Comparison of ENCODE assay signal across 8 cellular contexts in genomic region chr20:36439040-36439730, GRCh38.
DNase-seq lines count a peak whose midpoint lies in the region; ATAC-seq, FAIRE-seq and TF ChIP-seq lines count a peak whose summit lies in the region.

No MANE protein-coding gene starts in this region.

- DNase-seq in A673 (ENCODE audit: low spot score) = peak; percentile 71
- peak; percentile 43 for DNase-seq in GM18507 (ENCODE audit: extremely low spot score, insufficient read length, low read depth)
- DNase-seq in NCI-H526 treated with DMSO at 0.1 percent for 48 hours (lab: John Stamatoyannopoulos, UW) = peak; percentile 30
- peak; percentile 77 for DNase-seq in activated CD8-positive, alpha-beta T cell treated with anti-CD3 and anti-CD28 coated beads, Interleukin-2, amount 10 ng/mL, durations not matched to agents 7 days and 5 days
- peak; percentile 52 to 62 (median 58) for DNase-seq in effector memory CD8-positive, alpha-beta T cell
- DNase-seq in midbrain (lab: John Stamatoyannopoulos, UW) = peak; percentile 52
- DNase-seq in stimulated activated effector memory CD8-positive, alpha-beta T cell treated with anti-CD3 and anti-CD28 coated beads, Interleukin-12 subunit alpha, Interleukin-12 subunit beta, amount 100 ng/mL, for 72 hours (ENCODE audit: low spot score in 2 of 2) = peak; percentile 66 to 87

- no peaks in the 10 kb centered on the region for H3K4me1 ChIP-seq in A673 (ENCODE audit: insufficient read depth, low read length, poor library complexity, severe bottlenecking)

- no peaks in the 10 kb centered on the region for H3K9me3 ChIP-seq in A673 (ENCODE audit: low read depth, low read length, poor library complexity, severe bottlenecking)

- H3K4me3 Mint-ChIP-seq in activated CD8-positive, alpha-beta T cell treated with anti-CD3 and anti-CD28 coated beads, Interleukin-2, amount 10 ng/mL, durations not matched to agents 7 days and 5 days = no peak overlapping the region
- H3K4me3 Mint-ChIP-seq in effector memory CD8-positive, alpha-beta T cell = no peak overlapping the region
- no peak overlapping the region for H3K4me3 Mint-ChIP-seq in stimulated activated effector memory CD8-positive, alpha-beta T cell treated with anti-CD3 and anti-CD28 coated beads, Interleukin-12 subunit alpha, Interleukin-12 subunit beta, amount 100 ng/mL, for 72 hours

- peak; percentile 97 for TF ChIP-seq CTCF in A673 (conservative IDR thresholded peaks at IDR 0.05; ENCODE audit: low read depth, low read length)

- intact Hi-C loops in A673 (cut with micrococcal nuclease; ENCODE audit: unreplicated experiment) = loop anchor here (1.0 to 10.0 kb wide), 3 partner anchors 167 to 444 kb away; no protein-coding TSS in a partner anchor

- CTCF ChIA-PET in A673 (lab: Charles Lee) = interaction anchor here (0.5 to 1.7 kb wide), 10 partner anchors 29 to 446 kb away, joined by 3 to 9 read pairs (median 4); no protein-coding TSS in a partner anchor
- CTCF ChIA-PET in activated CD8-positive, alpha-beta T cell treated with anti-CD3 and anti-CD28 coated beads, Interleukin-2, amount 10 ng/mL, durations not matched to agents 7 days and 5 days (lab: Charles Lee) = interaction anchor here (0.6 to 4.2 kb wide), 30 partner anchors 9 to 446 kb away, joined by 3 to 46 read pairs (median 4); partner anchors contain the start of gene AAR2

- peak; percentile 12 for FAIRE-seq in GM18507 (lab: Jason Lieb, UNC)

- peaks cover 9% of the 10 kb centered on the region for H3K27me3 Mint-ChIP-seq in activated CD8-positive, alpha-beta T cell treated with anti-CD3 and anti-CD28 coated beads, Interleukin-2, amount 10 ng/mL, durations not matched to agents 7 days and 5 days (ENCODE audit: low read depth)
- peaks cover 11 to 25% of the 10 kb centered on the region in 2 donors for H3K27me3 Mint-ChIP-seq in effector memory CD8-positive, alpha-beta T cell

- BruUV-seq in A673 (replicated peaks; lab: Mats Ljungman, UMichigan) = no TSS peak

- H3K27me3 ChIP-seq in A673 (replicated peaks; ENCODE audit: insufficient read depth, low read depth, low read length, poor library complexity) = no peaks in the 10 kb centered on the region

- no peak overlapping the region for H3K27ac ChIP-seq in A673 (ENCODE audit: low read depth, low read length, poor library complexity, severe bottlenecking)

- H3K27ac Mint-ChIP-seq in activated CD8-positive, alpha-beta T cell treated with anti-CD3 and anti-CD28 coated beads, Interleukin-2, amount 10 ng/mL, durations not matched to agents 7 days and 5 days = no peak overlapping the region
- no peak overlapping the region for H3K27ac Mint-ChIP-seq in effector memory CD8-positive, alpha-beta T cell
- no peak overlapping the region for H3K27ac Mint-ChIP-seq in stimulated activated effector memory CD8-positive, alpha-beta T cell treated with anti-CD3 and anti-CD28 coated beads, Interleukin-12 subunit alpha, Interleukin-12 subunit beta, amount 100 ng/mL, for 72 hours

- no peaks in the 10 kb centered on the region for H3K9me3 Mint-ChIP-seq in activated CD8-positive, alpha-beta T cell treated with anti-CD3 and anti-CD28 coated beads, Interleukin-2, amount 10 ng/mL, durations not matched to agents 7 days and 5 days (ENCODE audit: insufficient read depth)
- H3K9me3 Mint-ChIP-seq in effector memory CD8-positive, alpha-beta T cell = no peaks in the 10 kb centered on the region
- no peaks in the 10 kb centered on the region for H3K9me3 Mint-ChIP-seq in stimulated activated effector memory CD8-positive, alpha-beta T cell treated with anti-CD3 and anti-CD28 coated beads, Interleukin-12 subunit alpha, Interleukin-12 subunit beta, amount 100 ng/mL, for 72 hours

- POLR2A ChIA-PET in A673 (lab: Charles Lee; ENCODE audit: low non-redundant PET) = no interaction called here
- POLR2A ChIA-PET in activated CD8-positive, alpha-beta T cell treated with anti-CD3 and anti-CD28 coated beads, Interleukin-2, amount 10 ng/mL, durations not matched to agents 7 days and 5 days (lab: Charles Lee) = interaction anchor here (0.6 kb wide), 1 partner anchor 389 kb away, joined by 3 read pairs; no protein-coding TSS in a partner anchor

- H3K4me1 Mint-ChIP-seq in activated CD8-positive, alpha-beta T cell treated with anti-CD3 and anti-CD28 coated beads, Interleukin-2, amount 10 ng/mL, durations not matched to agents 7 days and 5 days (ENCODE audit: low read depth) = peaks cover 7% of the 10 kb centered on the region
- H3K4me1 Mint-ChIP-seq in effector memory CD8-positive, alpha-beta T cell (ENCODE audit: low read depth in 2 of 2) = peaks cover 2 to 4% of the 10 kb centered on the region in 2 donors
- no peaks in the 10 kb centered on the region for H3K4me1 Mint-ChIP-seq in stimulated activated effector memory CD8-positive, alpha-beta T cell treated with anti-CD3 and anti-CD28 coated beads, Interleukin-12 subunit alpha, Interleukin-12 subunit beta, amount 100 ng/mL, for 72 hours

- no peak overlapping the region for H3K4me3 ChIP-seq in A673 (ENCODE audit: low read depth, low read length, poor library complexity, severe bottlenecking)

- H3K36me3 ChIP-seq in A673 (ENCODE audit: insufficient read depth, low read length, poor library complexity, severe bottlenecking) = no peaks in the 10 kb centered on the region

- peak; percentile 56 for ATAC-seq in activated CD8-positive, alpha-beta T cell treated with anti-CD3 and anti-CD28 coated beads, Interleukin-2, amount 10 ng/mL, durations not matched to agents 7 days and 5 days
- ATAC-seq in effector memory CD8-positive, alpha-beta T cell (replicated peaks) = peak; percentile 48
- ATAC-seq in stimulated activated effector memory CD8-positive, alpha-beta T cell treated with anti-CD3 and anti-CD28 coated beads, Interleukin-12 subunit alpha, Interleukin-12 subunit beta, amount 100 ng/mL, for 72 hours = peak; percentile 55
- ATAC-seq in HG02642 (IDR thresholded peaks at IDR 0.05; ENCODE audit: poor library complexity, unreplicated experiment) = no peak

- H3K36me3 Mint-ChIP-seq in activated CD8-positive, alpha-beta T cell treated with anti-CD3 and anti-CD28 coated beads, Interleukin-2, amount 10 ng/mL, durations not matched to agents 7 days and 5 days (ENCODE audit: low read depth) = no peaks in the 10 kb centered on the region
- H3K36me3 Mint-ChIP-seq in effector memory CD8-positive, alpha-beta T cell (ENCODE audit: insufficient read depth) = no peaks in the 10 kb centered on the region
- H3K36me3 Mint-ChIP-seq in stimulated activated effector memory CD8-positive, alpha-beta T cell treated with anti-CD3 and anti-CD28 coated beads, Interleukin-12 subunit alpha, Interleukin-12 subunit beta, amount 100 ng/mL, for 72 hours = no peaks in the 10 kb centered on the region
